In the genomic region with DNA sequence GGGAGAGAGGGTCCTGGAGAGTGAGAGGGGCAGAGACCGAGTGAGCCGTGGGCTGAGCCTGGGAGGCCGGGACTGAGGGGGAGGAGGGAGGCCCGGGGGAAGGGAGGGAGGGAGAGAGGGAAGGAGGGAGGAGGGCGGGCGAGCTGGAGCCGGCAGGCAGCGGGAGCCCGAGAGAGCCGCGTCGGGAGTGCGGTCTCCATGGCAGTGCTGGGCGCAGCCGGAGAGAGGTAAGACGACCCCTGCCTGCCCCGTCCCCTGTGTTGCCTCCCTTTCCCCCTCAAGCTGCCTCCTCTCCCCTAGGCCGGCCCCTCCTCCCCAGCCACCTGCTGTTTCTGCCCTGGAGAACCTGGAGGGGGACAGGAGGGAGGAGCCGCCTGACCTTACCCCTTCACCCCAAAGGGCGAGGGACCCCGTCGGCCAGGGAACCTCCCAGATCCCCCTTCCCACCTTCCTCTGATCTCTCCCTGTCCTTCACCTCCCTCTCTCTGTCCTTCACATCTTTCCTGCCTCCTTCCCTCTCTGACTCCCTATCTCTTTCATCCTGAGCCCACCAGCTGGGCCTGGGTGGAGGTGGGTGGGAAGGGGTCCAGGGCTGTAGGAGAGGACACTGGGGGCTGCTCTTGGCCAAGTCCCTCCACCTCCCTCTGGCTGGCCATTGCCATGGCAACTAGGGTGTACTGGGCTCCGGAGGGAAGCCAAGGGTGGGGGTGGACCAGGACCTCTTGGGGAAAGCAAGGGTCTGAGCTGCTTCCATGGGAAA, we compare ENCODE assay signal across 8 cellular contexts. TPM values are rescaled to one million over a fixed set of nuclear protein-coding genes. Genes with fewer than 3 reads are reported as not detected.
DNase-seq lines count a peak whose midpoint lies in the region; ATAC-seq, FAIRE-seq and TF ChIP-seq lines count a peak whose summit lies in the region.

A gene with protein sequence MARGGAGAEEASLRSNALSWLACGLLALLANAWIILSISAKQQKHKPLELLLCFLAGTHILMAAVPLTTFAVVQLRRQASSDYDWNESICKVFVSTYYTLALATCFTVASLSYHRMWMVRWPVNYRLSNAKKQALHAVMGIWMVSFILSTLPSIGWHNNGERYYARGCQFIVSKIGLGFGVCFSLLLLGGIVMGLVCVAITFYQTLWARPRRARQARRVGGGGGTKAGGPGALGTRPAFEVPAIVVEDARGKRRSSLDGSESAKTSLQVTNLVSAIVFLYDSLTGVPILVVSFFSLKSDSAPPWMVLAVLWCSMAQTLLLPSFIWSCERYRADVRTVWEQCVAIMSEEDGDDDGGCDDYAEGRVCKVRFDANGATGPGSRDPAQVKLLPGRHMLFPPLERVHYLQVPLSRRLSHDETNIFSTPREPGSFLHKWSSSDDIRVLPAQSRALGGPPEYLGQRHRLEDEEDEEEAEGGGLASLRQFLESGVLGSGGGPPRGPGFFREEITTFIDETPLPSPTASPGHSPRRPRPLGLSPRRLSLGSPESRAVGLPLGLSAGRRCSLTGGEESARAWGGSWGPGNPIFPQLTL (plus strand): TSS at position 148 of the 760 bp plus-strand sequence. CDS start 2,078 bp downstream, outside the sequence.

- peak within 1 kb of the TSS; percentile 42 for H3K4me3 ChIP-seq in Jurkat, Clone E6-1 (ENCODE audit: low read length)
- H3K4me3 ChIP-seq in cardiac muscle cell: peak within 1 kb of the TSS; percentile 47

- peak within 1 kb of the TSS; percentile 51 for H3K27ac Mint-ChIP-seq in activated CD8-positive, alpha-beta T cell treated with anti-CD3 and anti-CD28 coated beads, Interleukin-2, amount 10 ng/mL, durations not matched to agents 7 days and 5 days

- H3K9me3 ChIP-seq in cardiac muscle cell (ENCODE audit: low read depth): no peaks in the 10 kb centered on the region

- no peak for TF ChIP-seq CTCF in cardiac muscle cell (IDR thresholded peaks at IDR 0.05; ENCODE audit: low read depth, low read length)

- H3K4me3 Mint-ChIP-seq in activated CD8-positive, alpha-beta T cell treated with anti-CD3 and anti-CD28 coated beads, Interleukin-2, amount 10 ng/mL, durations not matched to agents 7 days and 5 days: peak within 1 kb of the TSS; percentile 17

- peak; percentile 12 for ATAC-seq in activated CD8-positive, alpha-beta T cell treated with anti-CD3 and anti-CD28 coated beads, Interleukin-2, amount 10 ng/mL, durations not matched to agents 7 days and 5 days
- ATAC-seq in HG03432 (IDR thresholded peaks at IDR 0.05; ENCODE audit: unreplicated experiment) (no peak), GM21515 (IDR thresholded peaks at IDR 0.05; ENCODE audit: unreplicated experiment) (no peak)

- H3K27ac ChIP-seq in cardiac muscle cell: peak within 1 kb of the TSS; percentile 70

- peaks cover 28% of the 10 kb centered on the region for H3K4me1 ChIP-seq in cardiac muscle cell (ENCODE audit: low read depth)

- CTCF ChIA-PET in activated CD8-positive, alpha-beta T cell treated with anti-CD3 and anti-CD28 coated beads, Interleukin-2, amount 10 ng/mL, durations not matched to agents 7 days and 5 days (lab: Charles Lee): interaction anchor here (0.7 to 10.3 kb wide), 7 partner anchors 10 to 85 kb away, joined by 3 to 116 read pairs (median 4); a partner anchor contains a TSS

- H3K36me3 ChIP-seq in cardiac muscle cell: no peaks in the 10 kb centered on the region

- DNase-seq in D341Med (ENCODE audit: low spot score) (peak; percentile 86), cardiac muscle cell (ENCODE audit: low read depth in 1 of 2, low spot score in 1 of 2) (peak; percentile 75 to 86), nucleus accumbens (lab: John Stamatoyannopoulos, UW) (peak in 29 of 56 donors; percentile 13 to 83 (median 59)), RCC 7860 (ENCODE audit: low spot score) (no peak)
- no peak for DNase-seq in Jurkat, Clone E6-1 (ENCODE audit: low read depth, low spot score)
- no peak for DNase-seq in activated CD8-positive, alpha-beta T cell treated with anti-CD3 and anti-CD28 coated beads, Interleukin-2, amount 10 ng/mL, durations not matched to agents 7 days and 5 days

- H3K9me3 Mint-ChIP-seq in activated CD8-positive, alpha-beta T cell treated with anti-CD3 and anti-CD28 coated beads, Interleukin-2, amount 10 ng/mL, durations not matched to agents 7 days and 5 days (ENCODE audit: insufficient read depth): no peaks in the 10 kb centered on the region

- peaks cover 54% of the 10 kb centered on the region for H3K27me3 Mint-ChIP-seq in activated CD8-positive, alpha-beta T cell treated with anti-CD3 and anti-CD28 coated beads, Interleukin-2, amount 10 ng/mL, durations not matched to agents 7 days and 5 days (ENCODE audit: low read depth)

- POLR2A ChIA-PET in activated CD8-positive, alpha-beta T cell treated with anti-CD3 and anti-CD28 coated beads, Interleukin-2, amount 10 ng/mL, durations not matched to agents 7 days and 5 days (lab: Charles Lee): interaction anchor here (1.3 to 1.7 kb wide), 5 partner anchors 23 to 97 kb away, joined by 3 to 10 read pairs (median 3); a partner anchor contains a TSS

- H3K36me3 Mint-ChIP-seq in activated CD8-positive, alpha-beta T cell treated with anti-CD3 and anti-CD28 coated beads, Interleukin-2, amount 10 ng/mL, durations not matched to agents 7 days and 5 days (ENCODE audit: low read depth): no peaks in the 10 kb centered on the region

- H3K27me3 ChIP-seq in cardiac muscle cell: no peaks in the 10 kb centered on the region

- peaks cover 22% of the 10 kb centered on the region for H3K4me1 Mint-ChIP-seq in activated CD8-positive, alpha-beta T cell treated with anti-CD3 and anti-CD28 coated beads, Interleukin-2, amount 10 ng/mL, durations not matched to agents 7 days and 5 days (ENCODE audit: low read depth)

- FAIRE-seq in RCC 7860 (lab: Jason Lieb, UNC): no peak

RNA-seq across cellular contexts. Expression of the gene that starts here (rescaled TPM):
- polyA plus RNA-seq in Jurkat, Clone E6-1 (2012; ENCODE audit: insufficient read depth, insufficient read length): 3.3 TPM
- total RNA-seq in activated CD8-positive, alpha-beta T cell treated with anti-CD3 and anti-CD28 coated beads, Interleukin-2, amount 10 ng/mL, durations not matched to agents 7 days and 5 days: under 1 TPM; 0.13 to 0.34 TPM
- 41.1 and 51.0 TPM in 2 replicates for total RNA-seq in cardiac muscle cell
- 29.2 and 38.6 TPM in 2 replicates for polyA plus RNA-seq in cardiac muscle cell

Comparison
In these comparisons a context has a peak if more than half of its experiments do, and no peak if none do; other contexts are left out.
1. RNA of the gene that starts here (total RNA-seq): 41.1 to 51.0 TPM in cardiac muscle cell; 0.13 to 0.34 TPM in activated CD8-positive, alpha-beta T cell treated with anti-CD3 and anti-CD28 coated beads, Interleukin-2, amount 10 ng/mL, durations not matched to agents 7 days and 5 days; every median in the first group is over 10 times any median in the second.
2. Peak in ATAC-seq in activated CD8-positive, alpha-beta T cell treated with anti-CD3 and anti-CD28 coated beads, Interleukin-2, amount 10 ng/mL, durations not matched to agents 7 days and 5 days; RNA of the gene not detected or under 1 TPM.
3. DNase-seq: peak in D341Med (single experiment), cardiac muscle cell (2 of 2) and nucleus accumbens (29 of 56); none in Jurkat, Clone E6-1 (single experiment), activated CD8-positive, alpha-beta T cell treated with anti-CD3 and anti-CD28 coated beads, Interleukin-2, amount 10 ng/mL, durations not matched to agents 7 days and 5 days (single experiment) and RCC 7860 (single experiment).